Comparison of ENCODE assay signal across 1 cellular context in genomic region chr1:205061227-205061626, GRCh38.
TF ChIP-seq lines count a peak whose summit lies in the region.

No MANE protein-coding gene starts in this region.

TF ChIP-seq in HCT116, 20 proteins besides CTCF, POLR2A, EP300 and RAD21 (continued from another document):
- TF ChIP-seq REST (IDR thresholded peaks at IDR 0.05; ENCODE audit: low read depth), result no peak
